ENCODE assay signal across 1 cellular context in genomic region chr19:42028304-42029216, GRCh38.
TF ChIP-seq lines count a peak whose summit lies in the region.

No MANE protein-coding gene starts in this region.

TF ChIP-seq in HEK293, 187 proteins besides CTCF, POLR2A, EP300 and RAD21 (continued from another document):
- TF ChIP-seq TRIM28 (IDR thresholded peaks at IDR 0.05; ENCODE audit: borderline replicate concordance, low read length) (no peak), ZNF155 (tag by site-specific recombination; IDR thresholded peaks at IDR 0.05) (no peak), ZNF670 (tag by site-specific recombination; IDR thresholded peaks at IDR 0.05; ENCODE audit: low read depth) (no peak), GLIS1 (tag by site-specific recombination; IDR thresholded peaks at IDR 0.05) (no peak), SCRT1 (tag by site-specific recombination; IDR thresholded peaks at IDR 0.05; ENCODE audit: borderline replicate concordance) (no peak), ZNF211 (tag by site-specific recombination; IDR thresholded peaks at IDR 0.05; ENCODE audit: low read depth) (no peak), ZNF169 (tag by site-specific recombination; IDR thresholded peaks at IDR 0.05) (no peak), ZNF274 (IDR thresholded peaks at IDR 0.05; ENCODE audit: low read length) (no peak), ZNF274 (tag by site-specific recombination; IDR thresholded peaks at IDR 0.05; ENCODE audit: borderline replicate concordance) (no peak), ZNF677 (tag by site-specific recombination; IDR thresholded peaks at IDR 0.05) (no peak), ZNF416 (tag by site-specific recombination; IDR thresholded peaks at IDR 0.05) (no peak), ZBTB8A (tag by site-specific recombination; IDR thresholded peaks at IDR 0.05) (no peak), ZNF121 (tag by site-specific recombination; IDR thresholded peaks at IDR 0.05) (peak; percentile 96), ZFHX2 (tag by site-specific recombination; conservative IDR thresholded peaks at IDR 0.05) (no peak), ZNF76 (tag by site-specific recombination; IDR thresholded peaks at IDR 0.05; ENCODE audit: borderline replicate concordance, low read depth) (no peak), HOXD13 (CRISPR knock-in tag; IDR thresholded peaks at IDR 0.05; ENCODE audit: borderline replicate concordance) (no peak), AEBP2 (tag by site-specific recombination; IDR thresholded peaks at IDR 0.05; ENCODE audit: borderline replicate concordance) (no peak), ZNF280C (tag by site-specific recombination; IDR thresholded peaks at IDR 0.05) (no peak), SALL2 (tag by site-specific recombination; IDR thresholded peaks at IDR 0.05; ENCODE audit: borderline replicate concordance) (no peak), ZNF518A (tag by site-specific recombination; conservative IDR thresholded peaks at IDR 0.05; ENCODE audit: low read depth) (0 out of 2 replicates have a peak, but pooled peaks have one; percentile 24), ZNF146 (tag by site-specific recombination; IDR thresholded peaks at IDR 0.05) (no peak), ZNF707 (tag by site-specific recombination; IDR thresholded peaks at IDR 0.05) (no peak), ZNF660 (tag by site-specific recombination; IDR thresholded peaks at IDR 0.05) (0 out of 2 replicates have a peak, but pooled peaks have one; percentile 22), ZNF223 (tag by site-specific recombination; IDR thresholded peaks at IDR 0.05) (no peak), ZNF239 (tag by site-specific recombination; IDR thresholded peaks at IDR 0.05) (no peak), MYNN (tag by site-specific recombination; IDR thresholded peaks at IDR 0.05; ENCODE audit: borderline replicate concordance) (no peak), OVOL3 (tag by site-specific recombination; IDR thresholded peaks at IDR 0.05) (no peak), ZSCAN23 (tag by site-specific recombination; IDR thresholded peaks at IDR 0.05) (no peak), ZBTB17 (tag by site-specific recombination; IDR thresholded peaks at IDR 0.05) (peak; percentile 82), ZNF175 (tag by site-specific recombination; IDR thresholded peaks at IDR 0.05) (no peak), PRDM4 (tag by site-specific recombination; IDR thresholded peaks at IDR 0.05) (no peak), ZNF391 (tag by site-specific recombination; IDR thresholded peaks at IDR 0.05; ENCODE audit: borderline replicate concordance, low read depth) (no peak), ZNF549 (tag by site-specific recombination; IDR thresholded peaks at IDR 0.05) (no peak), SP7 (tag by site-specific recombination; IDR thresholded peaks at IDR 0.05) (0 out of 2 replicates have a peak, but pooled peaks have one; percentile 26), EGR2 (tag by site-specific recombination; IDR thresholded peaks at IDR 0.05; ENCODE audit: low read depth) (no peak), ZNF654 (tag by site-specific recombination; IDR thresholded peaks at IDR 0.05; ENCODE audit: low read depth) (0 out of 2 replicates have a peak, but pooled peaks have one; percentile 28), ZNF548 (tag by site-specific recombination; IDR thresholded peaks at IDR 0.05) (no peak), ZNF18 (tag by site-specific recombination; IDR thresholded peaks at IDR 0.05) (no peak), ZNF558 (tag by site-specific recombination; IDR thresholded peaks at IDR 0.05) (no peak), ZNF664 (tag by site-specific recombination; IDR thresholded peaks at IDR 0.05) (no peak)
